Comparison of ENCODE assay signal across 8 cellular contexts in genomic region chr9:129946596-129946995, GRCh38.
DNase-seq lines count a peak whose midpoint lies in the region; ATAC-seq and TF ChIP-seq lines count a peak whose summit lies in the region.

No MANE protein-coding gene starts in this region.

- H3K4me1 ChIP-seq in mucosa of rectum (ENCODE audit: control insufficient read depth in 2 of 2, insufficient read depth in 2 of 2, low read length in 2 of 2) = peaks cover 3 to 4% of the 10 kb centered on the region in 2 donors

- peaks cover 0 to 3% of the 10 kb centered on the region in 2 donors for H3K9me3 ChIP-seq in mucosa of rectum (ENCODE audit: control insufficient read depth in 2 of 2, low read length in 2 of 2)

- no peaks in the 10 kb centered on the region for H3K27me3 Mint-ChIP-seq in activated naive CD4-positive, alpha-beta T cell treated with anti-CD3 and anti-CD28 coated beads, Interleukin-2, amount 50 U/mL, for 24 hours
- no peaks in the 10 kb centered on the region for H3K27me3 Mint-ChIP-seq in activated T-helper 2 cell treated with anti-CD3 and anti-CD28 coated beads, Interferon-gamma antibody, Interleukin-2, Interleukin-4, amounts not matched to agents 10 μg/mL and 5 μg/mL and 100 μg/mL, durations not matched to agents 14 hours and 24 hours and 36 hours (ENCODE audit: low read depth)
- H3K27me3 Mint-ChIP-seq in progenitor cell of endocrine pancreas = no peaks in the 10 kb centered on the region

- H3K36me3 Mint-ChIP-seq in activated naive CD4-positive, alpha-beta T cell treated with anti-CD3 and anti-CD28 coated beads, Interleukin-2, amount 50 U/mL, for 24 hours = peaks cover 23% of the 10 kb centered on the region
- H3K36me3 Mint-ChIP-seq in activated T-helper 2 cell treated with anti-CD3 and anti-CD28 coated beads, Interferon-gamma antibody, Interleukin-2, Interleukin-4, amounts not matched to agents 10 μg/mL and 5 μg/mL and 100 μg/mL, durations not matched to agents 14 hours and 24 hours and 36 hours (ENCODE audit: low read depth) = peaks cover 88% of the 10 kb centered on the region
- H3K36me3 Mint-ChIP-seq in progenitor cell of endocrine pancreas (ENCODE audit: insufficient read depth) = peaks cover 19% of the 10 kb centered on the region

- H3K27ac ChIP-seq in mucosa of rectum (ENCODE audit: low read depth in 2 of 2, low read length in 2 of 2) = peak overlapping the region; percentile 2 to 41

- no peaks in the 10 kb centered on the region for H3K9me3 Mint-ChIP-seq in activated naive CD4-positive, alpha-beta T cell treated with anti-CD3 and anti-CD28 coated beads, Interleukin-2, amount 50 U/mL, for 24 hours
- H3K9me3 Mint-ChIP-seq in activated T-helper 2 cell treated with anti-CD3 and anti-CD28 coated beads, Interferon-gamma antibody, Interleukin-2, Interleukin-4, amounts not matched to agents 10 μg/mL and 5 μg/mL and 100 μg/mL, durations not matched to agents 14 hours and 24 hours and 36 hours = peaks cover 17% of the 10 kb centered on the region
- H3K9me3 Mint-ChIP-seq in progenitor cell of endocrine pancreas (ENCODE audit: low read depth) = peaks cover 12% of the 10 kb centered on the region

- peaks cover 66% of the 10 kb centered on the region for H3K4me1 Mint-ChIP-seq in activated naive CD4-positive, alpha-beta T cell treated with anti-CD3 and anti-CD28 coated beads, Interleukin-2, amount 50 U/mL, for 24 hours
- peaks cover 46% of the 10 kb centered on the region for H3K4me1 Mint-ChIP-seq in activated T-helper 2 cell treated with anti-CD3 and anti-CD28 coated beads, Interferon-gamma antibody, Interleukin-2, Interleukin-4, amounts not matched to agents 10 μg/mL and 5 μg/mL and 100 μg/mL, durations not matched to agents 14 hours and 24 hours and 36 hours (ENCODE audit: low read depth)
- H3K4me1 Mint-ChIP-seq in progenitor cell of endocrine pancreas (ENCODE audit: low read depth) = no peaks in the 10 kb centered on the region

- TF ChIP-seq CTCF in progenitor cell of endocrine pancreas (IDR thresholded peaks at IDR 0.05; ENCODE audit: unreplicated experiment) = no peak

- ATAC-seq in GM21529 (IDR thresholded peaks at IDR 0.05; ENCODE audit: unreplicated experiment) = no peak

- H3K4me3 ChIP-seq in mucosa of rectum (ENCODE audit: low read length in 2 of 2) = no peak overlapping the region

- H3K27me3 ChIP-seq in mucosa of rectum (ENCODE audit: control insufficient read depth in 2 of 2, insufficient read depth in 2 of 2, low read length in 2 of 2) = no peaks in the 10 kb centered on the region

- DNase-seq in activated naive CD4-positive, alpha-beta T cell treated with Interleukin-2 at 50 U/mL for 16 hours = no peak
- DNase-seq in activated T-helper 2 cell treated with anti-CD3 and anti-CD28 coated beads, Interferon-gamma antibody, Interleukin-2, Interleukin-4, amounts not matched to agents 10 μg/mL and 5 μg/mL and 100 μg/mL, durations not matched to agents 14 hours and 24 hours and 36 hours (ENCODE audit: low spot score) = no peak
- DNase-seq in progenitor cell of endocrine pancreas (ENCODE audit: low spot score, unreplicated experiment) (no peak), mesenteric fat pad (ENCODE audit: low spot score) (no peak), DMS153 (lab: John Stamatoyannopoulos, UW) (no peak)

- intact Hi-C loops in activated T-helper 2 cell treated with anti-CD3 and anti-CD28 coated beads, Interferon-gamma antibody, Interleukin-2, Interleukin-4, amounts not matched to agents 10 μg/mL and 5 μg/mL and 100 μg/mL, durations not matched to agents 14 hours and 24 hours and 36 hours (cut with micrococcal nuclease) = loop anchor here (1.0 to 2.0 kb wide), 2 partner anchors 10 to 14 kb away; no protein-coding TSS in a partner anchor

- peak overlapping the region; percentile 91 for H3K27ac Mint-ChIP-seq in activated naive CD4-positive, alpha-beta T cell treated with anti-CD3 and anti-CD28 coated beads, Interleukin-2, amount 50 U/mL, for 24 hours
- H3K27ac Mint-ChIP-seq in activated T-helper 2 cell treated with anti-CD3 and anti-CD28 coated beads, Interferon-gamma antibody, Interleukin-2, Interleukin-4, amounts not matched to agents 10 μg/mL and 5 μg/mL and 100 μg/mL, durations not matched to agents 14 hours and 24 hours and 36 hours = peak overlapping the region; percentile 79
- H3K27ac Mint-ChIP-seq in progenitor cell of endocrine pancreas = no peak overlapping the region

- no peak overlapping the region for H3K9ac ChIP-seq in mucosa of rectum (ENCODE audit: low read depth in 1 of 2, low read length in 2 of 2)

- H3K36me3 ChIP-seq in mucosa of rectum (ENCODE audit: control insufficient read depth in 2 of 2, insufficient read depth in 2 of 2, low read length in 2 of 2) = peaks cover 4 to 8% of the 10 kb centered on the region in 2 donors

- peak overlapping the region; percentile 56 for H3K4me3 Mint-ChIP-seq in activated naive CD4-positive, alpha-beta T cell treated with anti-CD3 and anti-CD28 coated beads, Interleukin-2, amount 50 U/mL, for 24 hours
- peak overlapping the region; percentile 14 for H3K4me3 Mint-ChIP-seq in activated T-helper 2 cell treated with anti-CD3 and anti-CD28 coated beads, Interferon-gamma antibody, Interleukin-2, Interleukin-4, amounts not matched to agents 10 μg/mL and 5 μg/mL and 100 μg/mL, durations not matched to agents 14 hours and 24 hours and 36 hours (ENCODE audit: low read depth)
- no peak overlapping the region for H3K4me3 Mint-ChIP-seq in progenitor cell of endocrine pancreas (ENCODE audit: low read depth)
